ENCODE assay signal across 17 cellular contexts in the genomic region with DNA sequence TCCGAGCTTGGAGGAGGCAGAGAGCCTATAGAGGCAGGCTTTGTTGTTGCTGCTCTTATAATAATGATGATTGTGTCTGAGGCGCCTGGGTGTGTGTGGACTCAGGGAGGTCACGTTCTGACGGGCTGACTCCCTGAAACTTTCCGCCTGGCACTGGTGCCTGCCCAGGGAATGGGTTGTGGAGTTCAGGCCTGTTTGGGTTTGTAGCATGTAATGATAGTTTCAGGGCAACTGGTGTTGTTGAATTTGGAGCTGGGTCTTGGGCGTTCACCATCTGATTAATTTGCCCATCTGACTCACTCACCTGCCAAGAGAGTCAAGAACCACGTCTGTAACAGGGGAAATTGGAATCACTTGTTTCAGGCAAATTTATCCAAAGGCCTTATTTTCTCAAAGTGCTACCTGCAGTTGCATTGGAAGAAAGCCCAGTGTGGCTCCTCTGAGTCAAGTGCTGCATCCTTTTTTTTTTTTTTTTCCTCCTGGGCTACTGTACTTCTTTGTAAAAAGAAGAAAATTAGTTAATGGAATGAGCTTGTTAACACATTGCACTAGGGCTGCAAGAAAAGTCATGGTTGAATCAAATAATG.
A peak's percentile ranks its signal among the peaks of the same experiment; 100 is the strongest.
DNase-seq lines count a peak whose midpoint lies in the region; ATAC-seq and TF ChIP-seq lines count a peak whose summit lies in the region.
"Had no signal": no experiment of that assay in that cellular context is flagged by ENCODE, and none has a peak within 500 bp of the region (broad histone marks: within the 10 kb centered on the region; RNA-seq: fewer than 3 reads in every experiment).

No MANE protein-coding gene starts in this region.

- DNase-seq in mammary epithelial cell (peak; percentile 56), breast epithelium (ENCODE audit: low spot score in 2 of 2) (no peak), NCI-H69 (lab: John Stamatoyannopoulos, UW) (peak; percentile 83), stomach (peak; percentile 58)
- DNase-seq in activated CD8-positive, alpha-beta T cell treated with anti-CD3 and anti-CD28 coated beads for 36 hours: no peak
- DNase-seq: BE2C; CD4-positive, alpha-beta memory T cell; H7; Kasumi-1; NCI-H1694; NCI-H526; SHP77 had no signal

- no peak overlapping the region for H3K9ac ChIP-seq in mammary epithelial cell (ENCODE audit: insufficient read depth, low read length)

- no peak overlapping the region for H3K27ac ChIP-seq in mammary epithelial cell (ENCODE audit: insufficient read depth, low read depth, low read length)
- no peak overlapping the region for H3K27ac ChIP-seq in breast epithelium
- H3K27ac ChIP-seq in esophagus (ENCODE audit: low read depth in 2 of 2, low read length in 1 of 2): peak overlapping the region; percentile 29 to 50
- H3K27ac ChIP-seq in stomach: peak overlapping the region; percentile 29 to 63 (median 52)

- H2AFZ ChIP-seq in mammary epithelial cell (ENCODE audit: low read depth, low read length): no peak overlapping the region

- CTCF ChIA-PET in mammary epithelial cell (lab: Charles Lee; ENCODE audit: low non-redundant PET): no interaction called here
- CTCF ChIA-PET in activated CD8-positive, alpha-beta T cell treated with anti-CD3 and anti-CD28 coated beads for 36 hours (lab: Charles Lee): interaction anchor here (0.9 to 1.8 kb wide), 3 partner anchors 11 to 389 kb away, joined by 3 to 4 read pairs (median 3); no protein-coding TSS in a partner anchor

- dilution Hi-C loops in mammary epithelial cell (cut with HindIII; ENCODE audit: low sequenced_read_pairs): loop anchor here (5.0 kb wide), 3 partner anchors 59 to 104 kb away; no protein-coding TSS in a partner anchor

- H3K4me1 ChIP-seq in mammary epithelial cell (ENCODE audit: insufficient read depth, low read length) (no peaks in the 10 kb centered on the region), breast epithelium (no peaks in the 10 kb centered on the region), esophagus (ENCODE audit: control insufficient read depth in 2 of 2, insufficient read depth in 2 of 2, low read length in 1 of 2) (peaks cover 0 to 12% of the 10 kb centered on the region in 2 donors), stomach (peaks cover 6 to 46% (median 35%) of the 10 kb centered on the region in 4 donors)
- H3K4me1 ChIP-seq: BE2C had no signal

- no peak overlapping the region for H3K4me2 ChIP-seq in mammary epithelial cell (ENCODE audit: insufficient read depth, low read depth, low read length)

- H3K27me3 ChIP-seq in mammary epithelial cell (ENCODE audit: insufficient read depth, low read length) (no peaks in the 10 kb centered on the region), breast epithelium (no peaks in the 10 kb centered on the region), esophagus (ENCODE audit: control insufficient read depth in 1 of 2, insufficient read depth in 2 of 2, low read length in 2 of 2) (no peaks in the 10 kb centered on the region), stomach (no peaks in the 10 kb centered on the region)
- H3K27me3 ChIP-seq: BE2C had no signal

- no peak overlapping the region for H3K4me3 ChIP-seq in mammary epithelial cell (replicated peaks in 1 of 3; ENCODE audit: insufficient read depth in 1 of 3, low read depth in 2 of 3, low read length in 3 of 3)
- H3K4me3 ChIP-seq in breast epithelium: no peak overlapping the region
- H3K4me3 ChIP-seq in esophagus (ENCODE audit: low read depth in 1 of 2, low read length in 2 of 2): no peak overlapping the region
- H3K4me3 ChIP-seq in stomach: no peak overlapping the region

- H3K9me3 Mint-ChIP-seq in activated CD8-positive, alpha-beta T cell treated with anti-CD3 and anti-CD28 coated beads for 36 hours: no peaks in the 10 kb centered on the region
- H3K9me3 Mint-ChIP-seq: CD4-positive, alpha-beta memory T cell had no signal

- no peaks in the 10 kb centered on the region for H3K27me3 Mint-ChIP-seq in activated CD8-positive, alpha-beta T cell treated with anti-CD3 and anti-CD28 coated beads for 36 hours

- no peaks in the 10 kb centered on the region for H3K4me1 Mint-ChIP-seq in activated CD8-positive, alpha-beta T cell treated with anti-CD3 and anti-CD28 coated beads for 36 hours (ENCODE audit: low read depth)
- H3K4me1 Mint-ChIP-seq: CD4-positive, alpha-beta memory T cell had no signal

- TF ChIP-seq POLR2A in breast epithelium (IDR thresholded peaks at IDR 0.05): no peak
- TF ChIP-seq POLR2A in stomach (IDR thresholded peaks at IDR 0.05): no peak

- BruUV-seq in mammary epithelial cell (replicated peaks; lab: Mats Ljungman, UMichigan): no TSS peak

- H3K9me3 ChIP-seq in mammary epithelial cell (replicated peaks; ENCODE audit: insufficient read depth, low read length): no peaks in the 10 kb centered on the region
- no peaks in the 10 kb centered on the region for H3K9me3 ChIP-seq in breast epithelium
- H3K9me3 ChIP-seq in esophagus (ENCODE audit: control insufficient read depth in 2 of 2, insufficient read depth in 1 of 2, low read depth in 1 of 2, low read length in 1 of 2): no peaks in the 10 kb centered on the region
- H3K9me3 ChIP-seq in stomach: no peaks in the 10 kb centered on the region
- H3K9me3 ChIP-seq: BE2C had no signal

- no peaks in the 10 kb centered on the region for H3K36me3 Mint-ChIP-seq in activated CD8-positive, alpha-beta T cell treated with anti-CD3 and anti-CD28 coated beads for 36 hours (ENCODE audit: low read depth)
- H3K36me3 Mint-ChIP-seq: CD4-positive, alpha-beta memory T cell had no signal

- WGBS in mammary epithelial cell (ENCODE audit: low coverage, missing lambda C conversion rate): 70% methylated on average over 7 of the region's 7 CpGs
- 54 to 70% methylated on average over 7 of the region's 7 CpGs for WGBS in esophagus, 2 donors
- 41 to 65% (median 52%) methylated on average over 7 of the region's 7 CpGs for WGBS in stomach, 5 donors

- H3K79me2 ChIP-seq in mammary epithelial cell (ENCODE audit: insufficient read depth, low read length): no peaks in the 10 kb centered on the region

- H3K36me3 ChIP-seq in mammary epithelial cell (ENCODE audit: insufficient read depth, low read length) (no peaks in the 10 kb centered on the region), breast epithelium (no peaks in the 10 kb centered on the region), esophagus (ENCODE audit: control insufficient read depth in 2 of 2, insufficient read depth in 2 of 2, low read length in 1 of 2) (no peaks in the 10 kb centered on the region), stomach (no peaks in the 10 kb centered on the region)
- H3K36me3 ChIP-seq: BE2C had no signal

- TF ChIP-seq EP300 in stomach (IDR thresholded peaks at IDR 0.05): no peak

- POLR2A ChIA-PET in activated CD8-positive, alpha-beta T cell treated with anti-CD3 and anti-CD28 coated beads for 36 hours (lab: Charles Lee): no interaction called here

- TF ChIP-seq CTCF in mammary epithelial cell (conservative IDR thresholded peaks at IDR 0.05 in 1 of 2, IDR thresholded peaks at IDR 0.05 in 1 of 2; ENCODE audit: extremely low read depth in 1 of 2, insufficient read depth in 1 of 2, low read depth in 1 of 2, low read length in 2 of 2) (no peak), breast epithelium (IDR thresholded peaks at IDR 0.05) (no peak), stomach (IDR thresholded peaks at IDR 0.05) (no peak)
- no peak for TF ChIP-seq CTCF in activated CD8-positive, alpha-beta T cell treated with anti-CD3 and anti-CD28 coated beads for 36 hours (IDR thresholded peaks at IDR 0.05)

- H3K27ac Mint-ChIP-seq in activated CD8-positive, alpha-beta T cell treated with anti-CD3 and anti-CD28 coated beads for 36 hours: no peak overlapping the region
- H3K27ac Mint-ChIP-seq: CD4-positive, alpha-beta memory T cell had no signal

- intact Hi-C loops in mammary epithelial cell (cut with micrococcal nuclease) (no loop called here), breast epithelium (cut with DNase I; ENCODE audit: low total_unique reads) (no loop called here), stomach (cut with DNase I; ENCODE audit: low total_unique reads) (no loop called here)
- intact Hi-C loops in activated CD8-positive, alpha-beta T cell treated with anti-CD3 and anti-CD28 coated beads for 36 hours (cut with micrococcal nuclease): no loop called here

- H3K4me3 Mint-ChIP-seq in activated CD8-positive, alpha-beta T cell treated with anti-CD3 and anti-CD28 coated beads for 36 hours: no peak overlapping the region
- H3K4me3 Mint-ChIP-seq: CD4-positive, alpha-beta memory T cell had no signal

- no peak for ATAC-seq in GM18867 (IDR thresholded peaks at IDR 0.05; ENCODE audit: unreplicated experiment)
- ATAC-seq in HG03280 (IDR thresholded peaks at IDR 0.05; ENCODE audit: unreplicated experiment): no peak
- no peak for ATAC-seq in activated CD8-positive, alpha-beta T cell treated with anti-CD3 and anti-CD28 coated beads for 36 hours
- ATAC-seq: Panc1, SK-N-SH treated with all-trans-retinoic acid at 6 μM for 48 hours had no signal

- in situ Hi-C loops in mammary epithelial cell (cut with MboI; ENCODE audit: low sequenced_read_pairs in 2 of 2): no loop called here

- no peaks in the 10 kb centered on the region for H4K20me1 ChIP-seq in mammary epithelial cell (ENCODE audit: insufficient read depth, low read length)

Comparison
In these comparisons a context has a peak if more than half of its experiments do, and no peak if none do; other contexts are left out.
1. DNase-seq: peak in mammary epithelial cell (single experiment), NCI-H69 (single experiment) and stomach (single experiment); none in breast epithelium (0 of 2) and activated CD8-positive, alpha-beta T cell treated with anti-CD3 and anti-CD28 coated beads for 36 hours (single experiment).
2. H3K27ac ChIP-seq: peak in esophagus (2 of 2) and stomach (5 of 5); none in mammary epithelial cell (single experiment) and breast epithelium (0 of 2).